Comparison of ENCODE assay signal across 30 cellular contexts in genomic region chr7:138049505-138050116, GRCh38. TPM values are rescaled to one million over a fixed set of nuclear protein-coding genes. Genes with fewer than 3 reads are reported as not detected.
"Had no signal": no experiment of that assay in that cellular context is flagged by ENCODE, and none has a peak within 500 bp of the region (broad histone marks: within the 10 kb centered on the region; RNA-seq: fewer than 3 reads in every experiment).

No MANE protein-coding gene starts in this region.

- H3K4me3 ChIP-seq: ascending aorta, esophagus muscularis mucosa, gastrocnemius medialis, heart left ventricle had no signal

- H3K9me3 ChIP-seq: ascending aorta, gastrocnemius medialis, heart left ventricle had no signal

- H3K27ac ChIP-seq: ascending aorta, brain microvascular endothelial cell, esophagus muscularis mucosa, foreskin keratinocyte, gastrocnemius medialis, heart left ventricle had no signal

- H3K36me3 ChIP-seq: ascending aorta, brain microvascular endothelial cell, esophagus muscularis mucosa, gastrocnemius medialis, heart left ventricle had no signal

- ATAC-seq: activated naive CD4-positive, alpha-beta T cell treated with anti-CD3 and anti-CD28 coated beads, Interleukin-2, amount 50 U/mL, for 72 hours; activated T-cell treated with anti-CD3 and anti-CD28 coated beads, Interleukin-2, amount 50 U/mL, for 72 hours; effector memory CD8-positive, alpha-beta T cell; foreskin keratinocyte; gastrocnemius medialis; heart left ventricle had no signal

- H3K27me3 ChIP-seq: ascending aorta, brain microvascular endothelial cell, foreskin keratinocyte, gastrocnemius medialis, heart left ventricle had no signal

- DNase-seq: activated CD4-positive, alpha-beta memory T cell treated with anti-CD3 and anti-CD28 coated beads, Interleukin-2, amount 10 ng/mL, durations not matched to agents 7 days and 5 days; activated CD4-positive, alpha-beta T cell treated with anti-CD3 and anti-CD28 coated beads for 1 hour; activated CD4-positive, alpha-beta T cell treated with anti-CD3 and anti-CD28 coated beads for 4 hours; activated CD4-positive, alpha-beta T cell treated with anti-CD3 and anti-CD28 coated beads, Interleukin-2, amount 10 ng/mL, durations not matched to agents 7 days and 5 days; activated CD4-positive, alpha-beta T cell treated with anti-CD3 and anti-CD28 coated beads, Interleukin-2, amount 50 U/mL, for 4 hours; activated CD8-positive, alpha-beta memory T cell treated with anti-CD3 and anti-CD28 coated beads, Interleukin-2, amount 50 U/mL, for 48 hours; activated gamma-delta T cell; activated naive CD4-positive, alpha-beta T cell; activated naive CD4-positive, alpha-beta T cell treated with anti-CD3 and anti-CD28 coated beads, Interleukin-2, amount 10 ng/mL, durations not matched to agents 7 days and 5 days; activated naive CD8-positive, alpha-beta T cell treated with anti-CD3 and anti-CD28 coated beads, Interleukin-2, amount 10 ng/mL, durations not matched to agents 7 days and 5 days; activated T-cell treated with anti-CD3 and anti-CD28 coated beads for 4 hours; activated T-cell treated with anti-CD3 and anti-CD28 coated beads, Interleukin-2, amount 50 U/mL, for 24 hours; activated T-cell treated with anti-CD3 and anti-CD28 coated beads, Interleukin-2, amount 50 U/mL, for 72 hours; brain microvascular endothelial cell; cortex of kidney; dermis blood vessel endothelial cell; effector CD4-positive, alpha-beta T cell; effector memory CD8-positive, alpha-beta T cell; erythroblast; foreskin keratinocyte; gastrocnemius medialis; glutamatergic neuron; heart left ventricle; T-helper 2 cell had no signal

- H3K4me1 ChIP-seq: ascending aorta, esophagus muscularis mucosa, foreskin keratinocyte, gastrocnemius medialis, heart left ventricle had no signal

RNA-seq across cellular contexts. Expression of gene AKR1D1, which starts 26.6 kb away (rescaled TPM):
- total RNA-seq: activated CD4-positive, alpha-beta memory T cell treated with anti-CD3 and anti-CD28 coated beads, Interleukin-2, amount 10 ng/mL, durations not matched to agents 7 days and 5 days; activated CD4-positive, alpha-beta T cell treated with anti-CD3 and anti-CD28 coated beads, Interleukin-2, amount 10 ng/mL, durations not matched to agents 7 days and 5 days; activated naive CD4-positive, alpha-beta T cell treated with anti-CD3 and anti-CD28 coated beads, Interleukin-2, amount 50 U/mL, for 72 hours; activated naive CD8-positive, alpha-beta T cell treated with anti-CD3 and anti-CD28 coated beads, Interleukin-2, amount 10 ng/mL, durations not matched to agents 7 days and 5 days; activated T-cell treated with anti-CD3 and anti-CD28 coated beads, Interleukin-2, amount 50 U/mL, for 72 hours; ascending aorta; cardiac septum; cerebellum; dermis blood vessel endothelial cell; esophagus muscularis mucosa; foreskin keratinocyte; heart left ventricle; T-helper 1 cell treated with Interleukin-12 subunit alpha and Interleukin-12 subunit beta and Interleukin-4 antibody, amounts not matched to agents 30 ng/mL and 1 ng/mL, for 36 hours had no signal
